In the genomic region with DNA sequence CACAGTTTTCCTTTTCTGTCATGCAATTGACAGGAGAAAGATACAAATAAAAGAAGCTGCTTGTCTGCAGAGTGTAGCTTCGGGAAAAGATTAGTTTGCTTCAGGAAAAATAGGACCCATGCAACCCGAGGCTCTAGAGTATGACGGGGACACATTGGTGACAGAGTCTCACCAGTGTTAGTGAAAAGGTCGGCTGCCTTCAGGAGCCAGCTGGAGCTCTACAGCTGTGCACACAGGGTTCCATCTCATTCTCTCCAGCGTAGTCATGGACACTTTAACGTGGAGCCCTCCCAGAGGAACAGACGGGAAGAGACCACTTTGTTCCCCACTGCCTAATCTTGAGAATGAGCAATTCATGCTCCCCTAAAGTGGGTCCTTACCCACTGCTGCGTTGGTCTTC, we compare ENCODE assay signal across 15 cellular contexts. TPM values are rescaled to one million over a fixed set of nuclear protein-coding genes. Genes with fewer than 3 reads are reported as not detected.
DNase-seq lines count a peak whose midpoint lies in the region; ATAC-seq and TF ChIP-seq lines count a peak whose summit lies in the region.
"Had no signal": no experiment of that assay in that cellular context is flagged by ENCODE, and none has a peak within 500 bp of the region (broad histone marks: within the 10 kb centered on the region; RNA-seq: fewer than 3 reads in every experiment).

No MANE protein-coding gene starts in this region.

- intact Hi-C loops in thyroid gland (cut with DNase I), result no loop called here

- no peak overlapping the region for H3K4me3 Mint-ChIP-seq in neural progenitor cell
- H3K4me3 Mint-ChIP-seq: CD14-positive monocyte had no signal

- H3K79me2 ChIP-seq in neural progenitor cell (ENCODE audit: low read depth), result no peaks in the 10 kb centered on the region

- H3K27ac Mint-ChIP-seq in neural progenitor cell, result no peak overlapping the region
- H3K27ac Mint-ChIP-seq: CD14-positive monocyte had no signal

- H3K36me3 ChIP-seq in neural progenitor cell (no peaks in the 10 kb centered on the region), thyroid gland (no peaks in the 10 kb centered on the region)
- H3K36me3 ChIP-seq: SJCRH30 had no signal

- peak; percentile 17 for DNase-seq in NCI-H146 (lab: John Stamatoyannopoulos, UW)
- DNase-seq in NCI-H146 treated with DMSO at 0.1 percent for 48 hours (lab: John Stamatoyannopoulos, UW; ENCODE audit: unreplicated experiment), result no peak
- DNase-seq in NCI-H1092 (lab: John Stamatoyannopoulos, UW), result peak; percentile 56
- peak; percentile 45 for DNase-seq in NCI-H69 (lab: John Stamatoyannopoulos, UW)
- DNase-seq in neural progenitor cell (ENCODE audit: low spot score), result no peak
- DNase-seq in thyroid gland, result no peak
- DNase-seq: 8988T, GDM1, Karpas-422, PC-9 had no signal

- peaks cover 5% of the 10 kb centered on the region for H3K27me3 Mint-ChIP-seq in neural progenitor cell (ENCODE audit: insufficient read depth, low read depth)

- H3K9ac ChIP-seq in neural progenitor cell, result no peak overlapping the region

- H3K4me1 ChIP-seq in neural progenitor cell (no peaks in the 10 kb centered on the region), thyroid gland (no peaks in the 10 kb centered on the region)
- H3K4me1 ChIP-seq: SJCRH30 had no signal

- no peaks in the 10 kb centered on the region for H3K9me3 Mint-ChIP-seq in neural progenitor cell

- ATAC-seq in HG02852 (IDR thresholded peaks at IDR 0.05; ENCODE audit: unreplicated experiment) (no peak), GM18498 (IDR thresholded peaks at IDR 0.05; ENCODE audit: unreplicated experiment) (no peak)

- H3K36me3 Mint-ChIP-seq in neural progenitor cell, result no peaks in the 10 kb centered on the region

- WGBS in thyroid gland, 2 donors, result 68 to 75% methylated on average over 6 to 8 of the region's 8 CpGs

- no peak for TF ChIP-seq POLR2A in thyroid gland (IDR thresholded peaks at IDR 0.05)

- no peaks in the 10 kb centered on the region for H3K4me1 Mint-ChIP-seq in neural progenitor cell

- no peak overlapping the region for H3K4me3 ChIP-seq in neural progenitor cell
- H3K4me3 ChIP-seq in thyroid gland (replicated peaks in 1 of 3), result no peak overlapping the region
- H3K4me3 ChIP-seq: PC-9 had no signal

- no peaks in the 10 kb centered on the region for H3K27me3 ChIP-seq in neural progenitor cell
- H3K27me3 ChIP-seq in thyroid gland, result no peaks in the 10 kb centered on the region
- H3K27me3 ChIP-seq: SJCRH30 had no signal

- H3K27ac ChIP-seq in neural progenitor cell, result no peak overlapping the region
- H3K27ac ChIP-seq in thyroid gland, result no peak overlapping the region
- H3K27ac ChIP-seq: PC-9, RWPE1, SJCRH30 had no signal

- TF ChIP-seq CTCF in neural progenitor cell (IDR thresholded peaks at IDR 0.05), result no peak
- TF ChIP-seq CTCF in thyroid gland (IDR thresholded peaks at IDR 0.05), result no peak

- H2AFZ ChIP-seq in neural progenitor cell (replicated peaks), result peak overlapping the region; percentile 70
- H2AFZ ChIP-seq: PC-9 had no signal

- no peaks in the 10 kb centered on the region for H3F3A ChIP-seq in neural progenitor cell (ENCODE audit: low read depth)

- H4K20me1 ChIP-seq in neural progenitor cell (ENCODE audit: low read depth), result no peaks in the 10 kb centered on the region

- H3K4me2 ChIP-seq in neural progenitor cell, result no peak overlapping the region
- H3K4me2 ChIP-seq: PC-9 had no signal

- H3K9me3 ChIP-seq in neural progenitor cell (ENCODE audit: low read depth) (no peaks in the 10 kb centered on the region), thyroid gland (no peaks in the 10 kb centered on the region)
- H3K9me3 ChIP-seq: SJCRH30 had no signal

RNA-seq across cellular contexts. Expression of a gene that starts 42.9 kb away (rescaled TPM):
- total RNA-seq in neural progenitor cell (ENCODE audit: low replicate concordance) (10.9 and 16.4 TPM in 2 replicates), thyroid gland (100 to 1,000 TPM in 3 of 4 donors, 10 to 100 TPM in 1; 65.7 to 168 (median 135) TPM)

Comparison
In these comparisons a context has a peak if more than half of its experiments do, and no peak if none do; other contexts are left out.
1. DNase-seq: peak in NCI-H146 (single experiment), NCI-H1092 (single experiment) and NCI-H69 (single experiment); none in NCI-H146 treated with DMSO at 0.1 percent for 48 hours (single experiment), neural progenitor cell (single experiment) and thyroid gland (0 of 2).